In the genomic region with DNA sequence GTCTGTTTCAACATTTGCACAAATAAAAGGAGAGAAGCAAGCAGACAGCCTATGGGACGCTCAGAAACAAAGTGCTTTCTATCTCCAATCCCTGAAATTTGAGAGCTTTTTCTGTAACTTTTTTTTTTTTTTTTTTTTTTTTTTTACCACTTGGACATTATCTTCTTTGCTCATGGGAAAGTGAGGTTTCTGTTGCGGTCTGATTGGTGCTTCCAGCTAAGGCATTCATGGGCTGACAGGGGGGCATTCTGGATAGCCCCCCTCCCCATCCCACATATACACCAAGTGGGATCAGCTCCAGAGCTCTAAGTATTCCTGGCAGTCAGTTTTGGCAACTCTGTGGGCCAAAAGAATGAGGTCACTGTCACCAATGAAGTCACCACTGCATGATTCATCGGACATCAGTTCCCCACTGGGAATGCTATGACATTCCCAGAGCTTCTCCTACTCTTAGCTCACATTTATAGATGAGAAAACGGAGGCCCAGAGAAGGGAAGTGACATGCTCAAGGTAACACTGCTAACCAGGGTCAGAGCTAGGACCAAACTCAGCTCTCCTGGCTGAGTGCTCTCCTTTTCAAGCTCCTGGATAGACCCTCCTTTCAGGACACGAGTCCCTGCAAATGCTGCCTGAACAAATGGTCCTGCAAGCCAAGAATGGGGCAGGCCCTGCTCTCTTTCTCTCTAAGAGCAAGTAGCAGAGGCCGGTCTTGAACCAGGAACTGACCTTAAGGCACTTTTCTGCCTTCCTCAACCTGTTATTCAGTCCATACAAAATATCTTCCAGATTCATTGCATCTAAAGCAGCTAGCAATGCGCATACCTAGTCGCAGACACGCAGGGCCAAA, we compare ENCODE assay signal across 1 cellular context.
A peak's percentile ranks its signal among the peaks of the same experiment; 100 is the strongest.
TF ChIP-seq lines count a peak whose summit lies in the region.

No MANE protein-coding gene starts in this region.

TF ChIP-seq in HEK293, 187 proteins besides CTCF, POLR2A, EP300 and RAD21 (continued from another document and continues in another):
- TF ChIP-seq, protein P1, sequence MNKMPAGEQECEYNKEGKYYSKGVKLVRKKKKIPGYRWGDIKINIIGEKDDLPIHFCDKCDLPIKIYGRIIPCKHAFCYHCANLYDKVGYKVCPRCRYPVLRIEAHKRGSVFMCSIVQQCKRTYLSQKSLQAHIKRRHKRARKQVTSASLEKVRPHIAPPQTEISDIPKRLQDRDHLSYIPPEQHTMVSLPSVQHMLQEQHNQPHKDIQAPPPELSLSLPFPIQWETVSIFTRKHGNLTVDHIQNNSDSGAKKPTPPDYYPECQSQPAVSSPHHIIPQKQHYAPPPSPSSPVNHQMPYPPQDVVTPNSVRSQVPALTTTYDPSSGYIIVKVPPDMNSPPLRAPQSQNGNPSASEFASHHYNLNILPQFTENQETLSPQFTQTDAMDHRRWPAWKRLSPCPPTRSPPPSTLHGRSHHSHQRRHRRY (tag by site-specific recombination; IDR thresholded peaks at IDR 0.05) = no peak
- TF ChIP-seq, protein P2, sequence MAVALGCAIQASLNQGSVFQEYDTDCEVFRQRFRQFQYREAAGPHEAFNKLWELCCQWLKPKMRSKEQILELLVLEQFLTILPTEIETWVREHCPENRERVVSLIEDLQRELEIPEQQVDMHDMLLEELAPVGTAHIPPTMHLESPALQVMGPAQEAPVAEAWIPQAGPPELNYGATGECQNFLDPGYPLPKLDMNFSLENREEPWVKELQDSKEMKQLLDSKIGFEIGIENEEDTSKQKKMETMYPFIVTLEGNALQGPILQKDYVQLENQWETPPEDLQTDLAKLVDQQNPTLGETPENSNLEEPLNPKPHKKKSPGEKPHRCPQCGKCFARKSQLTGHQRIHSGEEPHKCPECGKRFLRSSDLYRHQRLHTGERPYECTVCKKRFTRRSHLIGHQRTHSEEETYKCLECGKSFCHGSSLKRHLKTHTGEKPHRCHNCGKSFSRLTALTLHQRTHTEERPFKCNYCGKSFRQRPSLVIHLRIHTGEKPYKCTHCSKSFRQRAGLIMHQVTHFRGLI (tag by site-specific recombination; IDR thresholded peaks at IDR 0.05) = no peak
- TF ChIP-seq BCL11B (tag by site-specific recombination; IDR thresholded peaks at IDR 0.05; ENCODE audit: low read depth) (no peak), ZNF585B (tag by site-specific recombination; IDR thresholded peaks at IDR 0.05) (no peak), KLF9 (tag by site-specific recombination; IDR thresholded peaks at IDR 0.05; ENCODE audit: low read depth) (peak; percentile 32; the same call in 1 of the 2 replicates), RBAK (tag by site-specific recombination; IDR thresholded peaks at IDR 0.05) (no peak), YY1 (tag by site-specific recombination; IDR thresholded peaks at IDR 0.05) (no peak), ZNF155 (tag by site-specific recombination; IDR thresholded peaks at IDR 0.05) (no peak), ZNF510 (tag by site-specific recombination; IDR thresholded peaks at IDR 0.05; ENCODE audit: insufficient replicate concordance) (no peak), BCL11A (tag by site-specific recombination; IDR thresholded peaks at IDR 0.05; ENCODE audit: low read depth) (peak; percentile 76; the same call in 1 of the 2 replicates), ZNF596 (tag by site-specific recombination; IDR thresholded peaks at IDR 0.05) (no peak), ZNF211 (tag by site-specific recombination; IDR thresholded peaks at IDR 0.05; ENCODE audit: low read depth) (no peak), ZNF146 (tag by site-specific recombination; IDR thresholded peaks at IDR 0.05) (no peak), ZNF521 (tag by site-specific recombination; IDR thresholded peaks at IDR 0.05) (no peak), ZNF184 (tag by site-specific recombination; IDR thresholded peaks at IDR 0.05) (peak; percentile 87), ZNF426 (tag by site-specific recombination; IDR thresholded peaks at IDR 0.05) (no peak), ZNF239 (tag by site-specific recombination; IDR thresholded peaks at IDR 0.05) (no peak), SETDB1 (IDR thresholded peaks at IDR 0.05; ENCODE audit: insufficient read length, low read length) (peak; percentile 75), ZNF654 (tag by site-specific recombination; IDR thresholded peaks at IDR 0.05; ENCODE audit: low read depth) (no peak; the same call in 1 of the 2 replicates), ZNF624 (tag by site-specific recombination; IDR thresholded peaks at IDR 0.05) (no peak), ZNF629 (tag by site-specific recombination; IDR thresholded peaks at IDR 0.05) (peak; percentile 98), ZEB2 (tag by site-specific recombination; IDR thresholded peaks at IDR 0.05) (peak; percentile 92), ZNF24 (tag by site-specific recombination; IDR thresholded peaks at IDR 0.05) (peak; percentile 83; the same call in 1 of the 2 replicates), ZNF558 (tag by site-specific recombination; IDR thresholded peaks at IDR 0.05) (0 out of 2 replicates have a peak, but pooled peaks have one; percentile 57), ZNF10 (tag by site-specific recombination; IDR thresholded peaks at IDR 0.05) (no peak), ZNF23 (tag by site-specific recombination; IDR thresholded peaks at IDR 0.05; ENCODE audit: borderline replicate concordance) (no peak), TCF7L2 (IDR thresholded peaks at IDR 0.05; ENCODE audit: borderline replicate concordance, low read depth, low read length) (no peak), HOXD13 (CRISPR knock-in tag; IDR thresholded peaks at IDR 0.05; ENCODE audit: borderline replicate concordance) (no peak), HOXA7 (CRISPR knock-in tag; IDR thresholded peaks at IDR 0.05; ENCODE audit: borderline replicate concordance) (no peak), KLF8 (tag by site-specific recombination; IDR thresholded peaks at IDR 0.05) (peak; percentile 74; the same call in 1 of the 2 replicates), ZNF664 (tag by site-specific recombination; IDR thresholded peaks at IDR 0.05) (no peak), ZSCAN30 (tag by site-specific recombination; IDR thresholded peaks at IDR 0.05) (no peak), OSR2 (tag by site-specific recombination; IDR thresholded peaks at IDR 0.05) (no peak), YY2 (tag by site-specific recombination; IDR thresholded peaks at IDR 0.05) (no peak), ZNF548 (tag by site-specific recombination; IDR thresholded peaks at IDR 0.05) (no peak), ZNF701 (tag by site-specific recombination; IDR thresholded peaks at IDR 0.05) (no peak), GLI4 (tag by site-specific recombination; IDR thresholded peaks at IDR 0.05) (no peak), SP7 (tag by site-specific recombination; IDR thresholded peaks at IDR 0.05) (peak; percentile 84), ZNF341 (tag by site-specific recombination; IDR thresholded peaks at IDR 0.05; ENCODE audit: low read depth) (no peak), ZIC2 (tag by site-specific recombination; IDR thresholded peaks at IDR 0.05) (no peak), ZNF747 (tag by site-specific recombination; IDR thresholded peaks at IDR 0.05) (no peak), ZSCAN23 (tag by site-specific recombination; IDR thresholded peaks at IDR 0.05) (peak; percentile 57; the same call in 1 of the 2 replicates)
- TF ChIP-seq, protein P3, sequence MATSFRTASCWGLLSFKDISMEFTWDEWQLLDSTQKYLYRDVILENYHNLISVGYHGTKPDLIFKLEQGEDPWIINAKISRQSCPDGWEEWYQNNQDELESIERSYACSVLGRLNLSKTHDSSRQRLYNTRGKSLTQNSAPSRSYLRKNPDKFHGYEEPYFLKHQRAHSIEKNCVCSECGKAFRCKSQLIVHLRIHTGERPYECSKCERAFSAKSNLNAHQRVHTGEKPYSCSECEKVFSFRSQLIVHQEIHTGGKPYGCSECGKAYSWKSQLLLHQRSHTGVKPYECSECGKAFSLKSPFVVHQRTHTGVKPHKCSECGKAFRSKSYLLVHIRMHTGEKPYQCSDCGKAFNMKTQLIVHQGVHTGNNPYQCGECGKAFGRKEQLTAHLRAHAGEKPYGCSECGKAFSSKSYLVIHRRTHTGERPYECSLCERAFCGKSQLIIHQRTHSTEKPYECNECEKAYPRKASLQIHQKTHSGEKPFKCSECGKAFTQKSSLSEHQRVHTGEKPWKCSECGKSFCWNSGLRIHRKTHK (tag by site-specific recombination; IDR thresholded peaks at IDR 0.05) = no peak
- TF ChIP-seq, protein P4, sequence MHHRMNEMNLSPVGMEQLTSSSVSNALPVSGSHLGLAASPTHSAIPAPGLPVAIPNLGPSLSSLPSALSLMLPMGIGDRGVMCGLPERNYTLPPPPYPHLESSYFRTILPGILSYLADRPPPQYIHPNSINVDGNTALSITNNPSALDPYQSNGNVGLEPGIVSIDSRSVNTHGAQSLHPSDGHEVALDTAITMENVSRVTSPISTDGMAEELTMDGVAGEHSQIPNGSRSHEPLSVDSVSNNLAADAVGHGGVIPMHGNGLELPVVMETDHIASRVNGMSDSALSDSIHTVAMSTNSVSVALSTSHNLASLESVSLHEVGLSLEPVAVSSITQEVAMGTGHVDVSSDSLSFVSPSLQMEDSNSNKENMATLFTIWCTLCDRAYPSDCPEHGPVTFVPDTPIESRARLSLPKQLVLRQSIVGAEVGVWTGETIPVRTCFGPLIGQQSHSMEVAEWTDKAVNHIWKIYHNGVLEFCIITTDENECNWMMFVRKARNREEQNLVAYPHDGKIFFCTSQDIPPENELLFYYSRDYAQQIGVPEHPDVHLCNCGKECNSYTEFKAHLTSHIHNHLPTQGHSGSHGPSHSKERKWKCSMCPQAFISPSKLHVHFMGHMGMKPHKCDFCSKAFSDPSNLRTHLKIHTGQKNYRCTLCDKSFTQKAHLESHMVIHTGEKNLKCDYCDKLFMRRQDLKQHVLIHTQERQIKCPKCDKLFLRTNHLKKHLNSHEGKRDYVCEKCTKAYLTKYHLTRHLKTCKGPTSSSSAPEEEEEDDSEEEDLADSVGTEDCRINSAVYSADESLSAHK (tag by site-specific recombination; IDR thresholded peaks at IDR 0.05) = no peak
- TF ChIP-seq, protein P5, sequence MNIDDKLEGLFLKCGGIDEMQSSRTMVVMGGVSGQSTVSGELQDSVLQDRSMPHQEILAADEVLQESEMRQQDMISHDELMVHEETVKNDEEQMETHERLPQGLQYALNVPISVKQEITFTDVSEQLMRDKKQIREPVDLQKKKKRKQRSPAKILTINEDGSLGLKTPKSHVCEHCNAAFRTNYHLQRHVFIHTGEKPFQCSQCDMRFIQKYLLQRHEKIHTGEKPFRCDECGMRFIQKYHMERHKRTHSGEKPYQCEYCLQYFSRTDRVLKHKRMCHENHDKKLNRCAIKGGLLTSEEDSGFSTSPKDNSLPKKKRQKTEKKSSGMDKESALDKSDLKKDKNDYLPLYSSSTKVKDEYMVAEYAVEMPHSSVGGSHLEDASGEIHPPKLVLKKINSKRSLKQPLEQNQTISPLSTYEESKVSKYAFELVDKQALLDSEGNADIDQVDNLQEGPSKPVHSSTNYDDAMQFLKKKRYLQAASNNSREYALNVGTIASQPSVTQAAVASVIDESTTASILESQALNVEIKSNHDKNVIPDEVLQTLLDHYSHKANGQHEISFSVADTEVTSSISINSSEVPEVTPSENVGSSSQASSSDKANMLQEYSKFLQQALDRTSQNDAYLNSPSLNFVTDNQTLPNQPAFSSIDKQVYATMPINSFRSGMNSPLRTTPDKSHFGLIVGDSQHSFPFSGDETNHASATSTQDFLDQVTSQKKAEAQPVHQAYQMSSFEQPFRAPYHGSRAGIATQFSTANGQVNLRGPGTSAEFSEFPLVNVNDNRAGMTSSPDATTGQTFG (tag by site-specific recombination; IDR thresholded peaks at IDR 0.05; ENCODE audit: borderline replicate concordance) = no peak
- TF ChIP-seq, protein P6, sequence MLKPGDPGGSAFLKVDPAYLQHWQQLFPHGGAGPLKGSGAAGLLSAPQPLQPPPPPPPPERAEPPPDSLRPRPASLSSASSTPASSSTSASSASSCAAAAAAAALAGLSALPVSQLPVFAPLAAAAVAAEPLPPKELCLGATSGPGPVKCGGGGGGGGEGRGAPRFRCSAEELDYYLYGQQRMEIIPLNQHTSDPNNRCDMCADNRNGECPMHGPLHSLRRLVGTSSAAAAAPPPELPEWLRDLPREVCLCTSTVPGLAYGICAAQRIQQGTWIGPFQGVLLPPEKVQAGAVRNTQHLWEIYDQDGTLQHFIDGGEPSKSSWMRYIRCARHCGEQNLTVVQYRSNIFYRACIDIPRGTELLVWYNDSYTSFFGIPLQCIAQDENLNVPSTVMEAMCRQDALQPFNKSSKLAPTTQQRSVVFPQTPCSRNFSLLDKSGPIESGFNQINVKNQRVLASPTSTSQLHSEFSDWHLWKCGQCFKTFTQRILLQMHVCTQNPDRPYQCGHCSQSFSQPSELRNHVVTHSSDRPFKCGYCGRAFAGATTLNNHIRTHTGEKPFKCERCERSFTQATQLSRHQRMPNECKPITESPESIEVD (tag by site-specific recombination; IDR thresholded peaks at IDR 0.05) = no peak
- TF ChIP-seq, protein P7, sequence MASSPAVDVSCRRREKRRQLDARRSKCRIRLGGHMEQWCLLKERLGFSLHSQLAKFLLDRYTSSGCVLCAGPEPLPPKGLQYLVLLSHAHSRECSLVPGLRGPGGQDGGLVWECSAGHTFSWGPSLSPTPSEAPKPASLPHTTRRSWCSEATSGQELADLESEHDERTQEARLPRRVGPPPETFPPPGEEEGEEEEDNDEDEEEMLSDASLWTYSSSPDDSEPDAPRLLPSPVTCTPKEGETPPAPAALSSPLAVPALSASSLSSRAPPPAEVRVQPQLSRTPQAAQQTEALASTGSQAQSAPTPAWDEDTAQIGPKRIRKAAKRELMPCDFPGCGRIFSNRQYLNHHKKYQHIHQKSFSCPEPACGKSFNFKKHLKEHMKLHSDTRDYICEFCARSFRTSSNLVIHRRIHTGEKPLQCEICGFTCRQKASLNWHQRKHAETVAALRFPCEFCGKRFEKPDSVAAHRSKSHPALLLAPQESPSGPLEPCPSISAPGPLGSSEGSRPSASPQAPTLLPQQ (tag by site-specific recombination; IDR thresholded peaks at IDR 0.05) = peak; percentile 79
- TF ChIP-seq, protein P8, sequence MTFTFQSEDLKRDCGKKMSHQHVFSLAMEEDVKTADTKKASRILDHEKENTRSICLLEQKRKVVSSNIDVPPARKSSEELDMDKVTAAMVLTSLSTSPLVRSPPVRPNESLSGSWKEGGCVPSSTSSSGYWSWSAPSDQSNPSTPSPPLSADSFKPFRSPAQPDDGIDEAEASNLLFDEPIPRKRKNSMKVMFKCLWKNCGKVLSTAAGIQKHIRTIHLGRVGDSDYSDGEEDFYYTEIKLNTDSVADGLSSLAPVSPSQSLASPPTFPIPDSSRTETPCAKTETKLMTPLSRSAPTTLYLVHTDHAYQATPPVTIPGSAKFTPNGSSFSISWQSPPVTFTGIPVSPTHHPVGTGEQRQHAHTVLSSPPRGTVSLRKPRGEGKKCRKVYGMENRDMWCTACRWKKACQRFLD (tag by site-specific recombination; IDR thresholded peaks at IDR 0.05) = no peak
- TF ChIP-seq, protein P9, sequence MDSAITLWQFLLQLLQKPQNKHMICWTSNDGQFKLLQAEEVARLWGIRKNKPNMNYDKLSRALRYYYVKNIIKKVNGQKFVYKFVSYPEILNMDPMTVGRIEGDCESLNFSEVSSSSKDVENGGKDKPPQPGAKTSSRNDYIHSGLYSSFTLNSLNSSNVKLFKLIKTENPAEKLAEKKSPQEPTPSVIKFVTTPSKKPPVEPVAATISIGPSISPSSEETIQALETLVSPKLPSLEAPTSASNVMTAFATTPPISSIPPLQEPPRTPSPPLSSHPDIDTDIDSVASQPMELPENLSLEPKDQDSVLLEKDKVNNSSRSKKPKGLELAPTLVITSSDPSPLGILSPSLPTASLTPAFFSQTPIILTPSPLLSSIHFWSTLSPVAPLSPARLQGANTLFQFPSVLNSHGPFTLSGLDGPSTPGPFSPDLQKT (IDR thresholded peaks at IDR 0.05; ENCODE audit: borderline replicate concordance, low read depth, low read length) = no peak
